ENCODE assay signal across 2 cellular contexts in the genomic region with DNA sequence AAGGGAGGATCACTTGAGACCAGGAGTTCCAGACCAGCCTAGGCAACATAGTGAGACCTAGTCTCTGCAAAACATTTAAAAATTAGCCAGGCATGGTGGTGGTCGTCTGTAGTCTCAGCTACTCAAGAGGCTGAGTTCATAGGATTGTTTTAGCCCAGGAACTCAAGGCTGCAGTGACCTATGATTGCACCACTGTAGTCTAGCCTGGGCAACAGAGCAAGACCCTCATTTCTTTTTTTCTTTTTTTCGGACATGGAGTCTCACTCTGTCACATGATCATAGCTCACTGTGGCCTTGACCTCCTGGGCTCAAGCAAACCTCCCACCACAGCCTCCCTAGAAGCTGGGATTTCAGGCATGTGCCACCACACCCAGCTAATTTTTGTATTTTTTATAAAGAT.
TF ChIP-seq lines count a peak whose summit lies in the region.

No MANE protein-coding gene starts in this region.

TF ChIP-seq in HepG2, 621 proteins besides CTCF, POLR2A, EP300 and RAD21:
- TF ChIP-seq KMT2A (CRISPR knock-in tag; IDR thresholded peaks at IDR 0.05), result no peak
- TF ChIP-seq MED1 (CRISPR knock-in tag; IDR thresholded peaks at IDR 0.05), result no peak
- TF ChIP-seq, protein P1, sequence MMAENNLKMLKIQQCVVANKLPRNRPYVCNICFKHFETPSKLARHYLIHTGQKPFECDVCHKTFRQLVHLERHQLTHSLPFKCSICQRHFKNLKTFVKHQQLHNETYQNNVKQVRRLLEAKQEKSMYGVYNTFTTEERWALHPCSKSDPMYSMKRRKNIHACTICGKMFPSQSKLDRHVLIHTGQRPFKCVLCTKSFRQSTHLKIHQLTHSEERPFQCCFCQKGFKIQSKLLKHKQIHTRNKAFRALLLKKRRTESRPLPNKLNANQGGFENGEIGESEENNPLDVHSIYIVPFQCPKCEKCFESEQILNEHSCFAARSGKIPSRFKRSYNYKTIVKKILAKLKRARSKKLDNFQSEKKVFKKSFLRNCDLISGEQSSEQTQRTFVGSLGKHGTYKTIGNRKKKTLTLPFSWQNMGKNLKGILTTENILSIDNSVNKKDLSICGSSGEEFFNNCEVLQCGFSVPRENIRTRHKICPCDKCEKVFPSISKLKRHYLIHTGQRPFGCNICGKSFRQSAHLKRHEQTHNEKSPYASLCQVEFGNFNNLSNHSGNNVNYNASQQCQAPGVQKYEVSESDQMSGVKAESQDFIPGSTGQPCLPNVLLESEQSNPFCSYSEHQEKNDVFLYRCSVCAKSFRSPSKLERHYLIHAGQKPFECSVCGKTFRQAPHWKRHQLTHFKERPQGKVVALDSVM (CRISPR knock-in tag; IDR thresholded peaks at IDR 0.05), result 0 out of 2 replicates have a peak, but pooled peaks have one; percentile 33
- TF ChIP-seq, protein P2, sequence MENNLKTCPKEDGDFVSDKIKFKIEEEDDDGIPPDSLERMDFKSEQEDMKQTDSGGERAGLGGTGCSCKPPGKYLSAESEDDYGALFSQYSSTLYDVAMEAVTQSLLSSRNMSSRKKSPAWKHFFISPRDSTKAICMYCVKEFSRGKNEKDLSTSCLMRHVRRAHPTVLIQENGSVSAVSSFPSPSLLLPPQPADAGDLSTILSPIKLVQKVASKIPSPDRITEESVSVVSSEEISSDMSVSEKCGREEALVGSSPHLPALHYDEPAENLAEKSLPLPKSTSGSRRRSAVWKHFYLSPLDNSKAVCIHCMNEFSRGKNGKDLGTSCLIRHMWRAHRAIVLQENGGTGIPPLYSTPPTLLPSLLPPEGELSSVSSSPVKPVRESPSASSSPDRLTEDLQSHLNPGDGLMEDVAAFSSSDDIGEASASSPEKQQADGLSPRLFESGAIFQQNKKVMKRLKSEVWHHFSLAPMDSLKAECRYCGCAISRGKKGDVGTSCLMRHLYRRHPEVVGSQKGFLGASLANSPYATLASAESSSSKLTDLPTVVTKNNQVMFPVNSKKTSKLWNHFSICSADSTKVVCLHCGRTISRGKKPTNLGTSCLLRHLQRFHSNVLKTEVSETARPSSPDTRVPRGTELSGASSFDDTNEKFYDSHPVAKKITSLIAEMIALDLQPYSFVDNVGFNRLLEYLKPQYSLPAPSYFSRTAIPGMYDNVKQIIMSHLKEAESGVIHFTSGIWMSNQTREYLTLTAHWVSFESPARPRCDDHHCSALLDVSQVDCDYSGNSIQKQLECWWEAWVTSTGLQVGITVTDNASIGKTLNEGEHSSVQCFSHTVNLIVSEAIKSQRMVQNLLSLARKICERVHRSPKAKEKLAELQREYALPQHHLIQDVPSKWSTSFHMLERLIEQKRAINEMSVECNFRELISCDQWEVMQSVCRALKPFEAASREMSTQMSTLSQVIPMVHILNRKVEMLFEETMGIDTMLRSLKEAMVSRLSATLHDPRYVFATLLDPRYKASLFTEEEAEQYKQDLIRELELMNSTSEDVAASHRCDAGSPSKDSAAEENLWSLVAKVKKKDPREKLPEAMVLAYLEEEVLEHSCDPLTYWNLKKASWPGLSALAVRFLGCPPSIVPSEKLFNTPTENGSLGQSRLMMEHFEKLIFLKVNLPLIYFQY (CRISPR knock-in tag; IDR thresholded peaks at IDR 0.05; ENCODE audit: borderline replicate concordance), result no peak
- no peak for TF ChIP-seq ZFP62 (CRISPR knock-in tag; IDR thresholded peaks at IDR 0.05)
- no peak for TF ChIP-seq ZBTB3 (CRISPR knock-in tag; IDR thresholded peaks at IDR 0.05; ENCODE audit: borderline replicate concordance, low read depth)
- TF ChIP-seq ZNF121 (CRISPR knock-in tag; IDR thresholded peaks at IDR 0.05), result peak; percentile 83
- no peak for TF ChIP-seq ZNF761 (CRISPR knock-in tag; conservative IDR thresholded peaks at IDR 0.05)
- TF ChIP-seq, protein P3, sequence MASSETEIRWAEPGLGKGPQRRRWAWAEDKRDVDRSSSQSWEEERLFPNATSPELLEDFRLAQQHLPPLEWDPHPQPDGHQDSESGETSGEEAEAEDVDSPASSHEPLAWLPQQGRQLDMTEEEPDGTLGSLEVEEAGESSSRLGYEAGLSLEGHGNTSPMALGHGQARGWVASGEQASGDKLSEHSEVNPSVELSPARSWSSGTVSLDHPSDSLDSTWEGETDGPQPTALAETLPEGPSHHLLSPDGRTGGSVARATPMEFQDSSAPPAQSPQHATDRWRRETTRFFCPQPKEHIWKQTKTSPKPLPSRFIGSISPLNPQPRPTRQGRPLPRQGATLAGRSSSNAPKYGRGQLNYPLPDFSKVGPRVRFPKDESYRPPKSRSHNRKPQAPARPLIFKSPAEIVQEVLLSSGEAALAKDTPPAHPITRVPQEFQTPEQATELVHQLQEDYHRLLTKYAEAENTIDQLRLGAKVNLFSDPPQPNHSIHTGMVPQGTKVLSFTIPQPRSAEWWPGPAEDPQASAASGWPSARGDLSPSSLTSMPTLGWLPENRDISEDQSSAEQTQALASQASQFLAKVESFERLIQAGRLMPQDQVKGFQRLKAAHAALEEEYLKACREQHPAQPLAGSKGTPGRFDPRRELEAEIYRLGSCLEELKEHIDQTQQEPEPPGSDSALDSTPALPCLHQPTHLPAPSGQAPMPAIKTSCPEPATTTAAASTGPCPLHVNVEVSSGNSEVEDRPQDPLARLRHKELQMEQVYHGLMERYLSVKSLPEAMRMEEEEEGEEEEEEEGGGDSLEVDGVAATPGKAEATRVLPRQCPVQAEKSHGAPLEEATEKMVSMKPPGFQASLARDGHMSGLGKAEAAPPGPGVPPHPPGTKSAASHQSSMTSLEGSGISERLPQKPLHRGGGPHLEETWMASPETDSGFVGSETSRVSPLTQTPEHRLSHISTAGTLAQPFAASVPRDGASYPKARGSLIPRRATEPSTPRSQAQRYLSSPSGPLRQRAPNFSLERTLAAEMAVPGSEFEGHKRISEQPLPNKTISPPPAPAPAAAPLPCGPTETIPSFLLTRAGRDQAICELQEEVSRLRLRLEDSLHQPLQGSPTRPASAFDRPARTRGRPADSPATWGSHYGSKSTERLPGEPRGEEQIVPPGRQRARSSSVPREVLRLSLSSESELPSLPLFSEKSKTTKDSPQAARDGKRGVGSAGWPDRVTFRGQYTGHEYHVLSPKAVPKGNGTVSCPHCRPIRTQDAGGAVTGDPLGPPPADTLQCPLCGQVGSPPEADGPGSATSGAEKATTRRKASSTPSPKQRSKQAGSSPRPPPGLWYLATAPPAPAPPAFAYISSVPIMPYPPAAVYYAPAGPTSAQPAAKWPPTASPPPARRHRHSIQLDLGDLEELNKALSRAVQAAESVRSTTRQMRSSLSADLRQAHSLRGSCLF (CRISPR knock-in tag; IDR thresholded peaks at IDR 0.05; ENCODE audit: borderline replicate concordance), result no peak
TF ChIP-seq in HepG2: peak in this region for 2.

TF ChIP-seq in K562, 482 proteins besides CTCF, POLR2A, EP300 and RAD21:
- TF ChIP-seq PRPF4 (IDR thresholded peaks at IDR 0.05; ENCODE audit: insufficient read depth, low read depth, low read length, poor library complexity, severe bottlenecking), result no peak
- TF ChIP-seq ZNF121 (CRISPR knock-in tag; conservative IDR thresholded peaks at IDR 0.05), result peak; percentile 14; the same call in 1 of the 2 replicates
